1 cellular context compared by ENCODE assay signal in the genomic region with DNA sequence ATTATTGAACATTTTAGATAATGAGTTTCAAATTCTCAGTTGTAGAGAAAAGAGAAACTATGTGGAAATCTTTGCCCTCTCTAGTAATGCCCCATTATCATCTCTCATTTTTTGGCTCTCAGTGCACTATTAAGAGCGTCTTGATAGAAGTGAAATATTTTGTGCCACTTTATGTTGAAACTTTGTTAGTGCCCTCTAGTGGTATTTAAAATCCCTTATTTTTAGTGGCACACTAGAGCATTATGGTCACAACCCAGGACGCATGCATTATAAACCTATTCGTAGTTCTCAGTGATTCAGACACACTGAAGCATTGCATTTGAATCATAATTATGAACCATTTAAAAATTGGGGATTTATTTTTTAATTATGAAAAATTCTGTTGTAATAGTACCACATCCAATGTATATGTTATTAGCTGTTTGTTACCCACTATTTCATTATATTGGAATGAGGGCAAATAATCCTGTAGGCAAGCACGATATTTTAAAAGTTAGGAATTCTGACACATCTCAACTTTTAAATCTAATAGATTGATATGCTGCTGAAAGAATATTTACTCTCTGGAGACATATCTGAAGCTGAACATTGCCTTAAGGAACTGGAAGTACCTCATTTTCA.
TF ChIP-seq lines count a peak whose summit lies in the region.

No MANE protein-coding gene starts in this region.

TF ChIP-seq in GM12878, 131 proteins besides CTCF, POLR2A, EP300 and RAD21:
- peak; percentile 67; the same call in 1 of the 2 replicates for TF ChIP-seq SMC3 (IDR thresholded peaks at IDR 0.05; ENCODE audit: borderline replicate concordance, low read length)
- TF ChIP-seq RUNX3 (IDR thresholded peaks at IDR 0.05; ENCODE audit: low read length) = peak; percentile 9; the same call in 1 of the 2 replicates
- TF ChIP-seq STAT3 (IDR thresholded peaks at IDR 0.05; ENCODE audit: low read depth, low read length) = no peak
